In genomic region chr6:16812993-16813392, GRCh38 we compare ENCODE assay signal across 25 cellular contexts. TPM values are rescaled to one million over a fixed set of nuclear protein-coding genes. Genes with fewer than 3 reads are reported as not detected.
DNase-seq lines count a peak whose midpoint lies in the region; ATAC-seq, FAIRE-seq and TF ChIP-seq lines count a peak whose summit lies in the region.
"Had no signal": no experiment of that assay in that cellular context is flagged by ENCODE, and none has a peak within 500 bp of the region (broad histone marks: within the 10 kb centered on the region; RNA-seq: fewer than 3 reads in every experiment).

No MANE protein-coding gene starts in this region.

- POLR2A ChIA-PET in HepG2 (lab: Yijun Ruan, JAX), result no interaction called here
- POLR2A ChIA-PET in HEK293 (lab: Yijun Ruan, JAX), result no interaction called here

- H3K4me3 Mint-ChIP-seq in endodermal cell, result no peak overlapping the region
- H3K4me3 Mint-ChIP-seq: B cell; CD14-positive monocyte; CD4-positive, alpha-beta T cell; CD8-positive, alpha-beta T cell had no signal

- TF ChIP-seq CTCF in HepG2 (CRISPR knock-in tag; IDR thresholded peaks at IDR 0.05) (no peak), right lobe of liver (IDR thresholded peaks at IDR 0.05) (no peak), HEK293 (tag by site-specific recombination; IDR thresholded peaks at IDR 0.05) (no peak), endodermal cell (conservative IDR thresholded peaks at IDR 0.05) (no peak)

- H3K36me3 ChIP-seq in HepG2 (replicated peaks in 1 of 2; ENCODE audit: control insufficient read depth in 1 of 2, insufficient read depth in 2 of 2, low read length in 2 of 2), result no peaks in the 10 kb centered on the region
- no peaks in the 10 kb centered on the region for H3K36me3 ChIP-seq in right lobe of liver
- H3K36me3 ChIP-seq in HEK293 (ENCODE audit: control insufficient read depth in 2 of 2, insufficient read depth in 1 of 2, low read length in 2 of 2), result no peaks in the 10 kb centered on the region
- no peaks in the 10 kb centered on the region for H3K36me3 ChIP-seq in endodermal cell (ENCODE audit: control insufficient read depth, insufficient read depth, low read length)

- no peaks in the 10 kb centered on the region for H3K27me3 Mint-ChIP-seq in endodermal cell (ENCODE audit: insufficient read depth)
- H3K27me3 Mint-ChIP-seq: CD4-positive, alpha-beta T cell had no signal

- H3K79me2 ChIP-seq in HepG2 (ENCODE audit: insufficient read depth, low read length), result no peaks in the 10 kb centered on the region

- H3K4me3 ChIP-seq in HepG2 (replicated peaks in 1 of 3; ENCODE audit: insufficient read depth in 1 of 3, low read depth in 2 of 3, low read length in 3 of 3), result no peak overlapping the region
- H3K4me3 ChIP-seq in right lobe of liver, result no peak overlapping the region
- no peak overlapping the region for H3K4me3 ChIP-seq in HEK293 (ENCODE audit: low read depth, low read length)
- H3K4me3 ChIP-seq in endodermal cell (ENCODE audit: low read length), result peak overlapping the region; percentile 29
- H3K4me3 ChIP-seq: A549, GM12878 had no signal

- intact Hi-C loops in HepG2 (cut with micrococcal nuclease; ENCODE audit: unreplicated experiment) (no loop called here), right lobe of liver (cut with DNase I) (no loop called here)

- peaks cover 43% of the 10 kb centered on the region for H3K9me3 Mint-ChIP-seq in endodermal cell

- WGBS in HepG2 (ENCODE audit: low lambda C conversion rate), result 14% methylated on average over 2 of the region's 2 CpGs
- 100% methylated on average over 2 of the region's 2 CpGs for WGBS in right lobe of liver (ENCODE audit: insufficient coverage, low coverage, low lambda C conversion rate, missing lambda C conversion rate)
- WGBS in endodermal cell (ENCODE audit: insufficient coverage in 1 of 2, insufficient read length in 1 of 2), 2 experiments, result 90 to 100% methylated on average over 1 to 2 of the region's 2 CpGs

- H3K27ac ChIP-seq in HepG2 (ENCODE audit: extremely low read length, insufficient read depth, low read length), result no peak overlapping the region
- no peak overlapping the region for H3K27ac ChIP-seq in right lobe of liver
- no peak overlapping the region for H3K27ac ChIP-seq in HEK293 (ENCODE audit: extremely low read depth, low read depth, low read length)
- no peak overlapping the region for H3K27ac ChIP-seq in endodermal cell (ENCODE audit: low read depth, low read length)
- H3K27ac ChIP-seq: A549 had no signal

- TF ChIP-seq EP300 in HepG2 (IDR thresholded peaks at IDR 0.05; ENCODE audit: low read depth in 2 of 2, low read length in 2 of 2) (no peak), HepG2 (CRISPR knock-in tag; IDR thresholded peaks at IDR 0.05; ENCODE audit: borderline replicate concordance) (no peak)

- H3K4me2 ChIP-seq in HepG2 (ENCODE audit: low read depth, low read length), result no peak overlapping the region
- H3K4me2 ChIP-seq: A549 had no signal

- no TSS peak for BruUV-seq in HepG2 (replicated peaks; lab: Mats Ljungman, UMichigan)

- CTCF ChIA-PET in HepG2 (lab: Yijun Ruan, JAX; ENCODE audit: low intra/inter-chr PET ratio, low total read pairs), result no interaction called here
- CTCF ChIA-PET in HEK293 (lab: Yijun Ruan, JAX), result interaction anchor here (0.6 to 2.1 kb wide), 3 partner anchors 49 to 1312 kb away, joined by 3 to 6 read pairs (median 3); no protein-coding TSS in a partner anchor

- no peak overlapping the region for H3K9ac ChIP-seq in HepG2 (ENCODE audit: insufficient read depth, low read depth, low read length)
- no peak overlapping the region for H3K9ac ChIP-seq in endodermal cell (ENCODE audit: extremely low read depth, low read length, poor library complexity, severe bottlenecking)

- H3K9me3 ChIP-seq in HepG2 (ENCODE audit: low read length), result peaks cover 40% of the 10 kb centered on the region
- no peaks in the 10 kb centered on the region for H3K9me3 ChIP-seq in right lobe of liver
- H3K9me3 ChIP-seq in HEK293 (ENCODE audit: control insufficient read depth, insufficient read depth, low read depth, low read length), result no peaks in the 10 kb centered on the region
- H3K9me3 ChIP-seq in endodermal cell (ENCODE audit: control insufficient read depth, low read length), result peaks cover 21% of the 10 kb centered on the region

- H3K4me1 Mint-ChIP-seq in endodermal cell, result no peaks in the 10 kb centered on the region
- H3K4me1 Mint-ChIP-seq: B cell had no signal

- H3K27ac Mint-ChIP-seq in endodermal cell, result no peak overlapping the region
- H3K27ac Mint-ChIP-seq: B cell; CD4-positive, alpha-beta T cell had no signal

- H3K36me3 Mint-ChIP-seq in endodermal cell (ENCODE audit: low read depth), result peaks cover 3% of the 10 kb centered on the region

- ATAC-seq in HepG2 (no peak), right lobe of liver (no peak), HG02885 (IDR thresholded peaks at IDR 0.05; ENCODE audit: poor library complexity, unreplicated experiment) (no peak), GM21515 (IDR thresholded peaks at IDR 0.05; ENCODE audit: unreplicated experiment) (no peak)
- ATAC-seq: A549; CD8-positive, alpha-beta T cell; GM12878 had no signal

- H2AFZ ChIP-seq in HepG2 (ENCODE audit: low read length), result no peak overlapping the region

- DNase-seq in HepG2 (ENCODE audit: low spot score) (no peak), right lobe of liver (no peak), CD1c-positive myeloid dendritic cell (ENCODE audit: extremely low spot score) (peak; percentile 30), endodermal cell (no peak)
- no peak for DNase-seq in activated CD4-positive, CD25-positive, alpha-beta regulatory T cell treated with anti-CD3 and anti-CD28 coated beads, Interleukin-2, amount 50 U/mL, for 72 hours
- DNase-seq: 8988T; AML-193; C1 segment of cervical spinal cord; Caco-2; Calu3; CD4-positive, alpha-beta T cell; CD8-positive, alpha-beta T cell; DMS79 treated with DMSO at 0.1 percent for 48 hours; EL; GDM1 had no signal

- no peak for TF ChIP-seq POLR2A in HepG2 (IDR thresholded peaks at IDR 0.05; ENCODE audit: insufficient read depth in 1 of 2, low read depth in 2 of 2, low read length in 2 of 2)
- no peak for TF ChIP-seq POLR2A in right lobe of liver (IDR thresholded peaks at IDR 0.05)

- H3K27me3 ChIP-seq in HepG2 (ENCODE audit: control insufficient read depth in 1 of 2, insufficient read depth in 2 of 2, low read length in 2 of 2) (no peaks in the 10 kb centered on the region), right lobe of liver (no peaks in the 10 kb centered on the region), endodermal cell (ENCODE audit: control insufficient read depth, insufficient read depth, low read length, poor library complexity, severe bottlenecking) (no peaks in the 10 kb centered on the region)

- H3K4me1 ChIP-seq in HepG2 (ENCODE audit: insufficient read depth, low read length) (peaks cover 9% of the 10 kb centered on the region), right lobe of liver (no peaks in the 10 kb centered on the region), HEK293 (ENCODE audit: control insufficient read depth, insufficient read depth, low read length) (no peaks in the 10 kb centered on the region), endodermal cell (ENCODE audit: control insufficient read depth, insufficient read depth, low read length) (no peaks in the 10 kb centered on the region)
- H3K4me1 ChIP-seq: A549, Caco-2 had no signal

- H4K20me1 ChIP-seq in HepG2 (ENCODE audit: insufficient read depth, low read length), result no peaks in the 10 kb centered on the region

- in situ Hi-C loops in HepG2 (cut with HindIII; ENCODE audit: extremely low pct_ligation_motif_present, low pct_unique_long_range_greater_than_20kb), result no loop called here

- no peak for TF ChIP-seq RAD21 in HepG2 (CRISPR knock-in tag; IDR thresholded peaks at IDR 0.05)

- FAIRE-seq in HepG2 (lab: Jason Lieb, UNC), result no peak
- FAIRE-seq: A549, D721Med, GM12878, GM12892, GM19239 had no signal

TF ChIP-seq in HepG2, 621 proteins besides CTCF, POLR2A, EP300 and RAD21:
- TF ChIP-seq ZBTB7B (CRISPR knock-in tag; IDR thresholded peaks at IDR 0.05), result no peak
- peak; percentile 97 for TF ChIP-seq ZNF124 (CRISPR knock-in tag; IDR thresholded peaks at IDR 0.05)

TF ChIP-seq in HEK293, 187 proteins besides CTCF, POLR2A, EP300 and RAD21:
- TF ChIP-seq KLF1 (tag by site-specific recombination; IDR thresholded peaks at IDR 0.05) (no peak), SETDB1 (IDR thresholded peaks at IDR 0.05; ENCODE audit: insufficient read length, low read length) (peak; percentile 39), ZNF626 (tag by site-specific recombination; IDR thresholded peaks at IDR 0.05) (no peak), TRIM28 (IDR thresholded peaks at IDR 0.05; ENCODE audit: borderline replicate concordance, low read length) (peak; percentile 23; the same call in 1 of the 2 replicates)

RNA-seq across cellular contexts. Expression of gene ATXN1, which starts 51.7 kb away (rescaled TPM):
- 16.3 and 20.7 TPM in 2 replicates for total RNA-seq in HepG2 (2016; rRNA removed; fragmentation: Illumina TruSeq; extraction: Trizol)
- total RNA-seq in HepG2 (2016; cell fraction: cytosol; rRNA removed; fragmentation: Illumina TruSeq; extraction: Trizol; ENCODE audit: low read depth), result 21.4 and 22.2 TPM in 2 replicates
- total RNA-seq in HepG2 (2016; cell fraction: insoluble cytoplasmic fraction; rRNA removed; fragmentation: Illumina TruSeq; extraction: Trizol), result 15.7 and 19.7 TPM in 2 replicates
- total RNA-seq in HepG2 (2016; cell fraction: membrane; rRNA removed; fragmentation: Illumina TruSeq; extraction: Trizol), result 19.8 and 25.4 TPM in 2 replicates
- total RNA-seq in HepG2 (2016; cell fraction: nucleus; rRNA removed; fragmentation: Illumina TruSeq; extraction: Trizol), result 49.6 and 54.8 TPM in 2 replicates
- 39.5 and 40.2 TPM in 2 replicates for polyA plus RNA-seq in HepG2 (2011; rRNA removed)
- 18.2 and 19.6 TPM in 2 replicates for polyA plus RNA-seq in HepG2 (2011; cell fraction: cytosol; rRNA removed)
- 69.8 and 87.7 TPM in 2 replicates for polyA plus RNA-seq in HepG2 (2011; cell fraction: nucleus; rRNA removed)
- polyA plus RNA-seq in HepG2 (2012), result 20.4 and 28.6 TPM in 2 replicates
- 2.6 and 3.3 TPM in 2 replicates for polyA plus RNA-seq in HepG2 (2016; cell fraction: cytosol; fragmentation: Illumina TruSeq; extraction: Trizol; ENCODE audit: low read depth)
- polyA plus RNA-seq in HepG2 (2016; cell fraction: insoluble cytoplasmic fraction; fragmentation: Illumina TruSeq; extraction: Trizol; ENCODE audit: low read depth), result 12.1 and 12.2 TPM in 2 replicates
- polyA plus RNA-seq in HepG2 (2016; cell fraction: membrane; fragmentation: Illumina TruSeq; extraction: Trizol; ENCODE audit: low read depth), result 4.0 and 4.1 TPM in 2 replicates
- polyA plus RNA-seq in HepG2 (2016; cell fraction: nucleus; fragmentation: Illumina TruSeq; extraction: Trizol; ENCODE audit: insufficient read depth, low read depth), result 18.8 TPM in 2 replicates
- polyA minus RNA-seq in HepG2 (2011; rRNA and poly(A)+ RNA removed; ENCODE audit: low replicate concordance), result 13.4 and 120 TPM in 2 replicates
- 36.1 and 49.7 TPM in 2 replicates for polyA minus RNA-seq in HepG2 (2011; cell fraction: cytosol; rRNA and poly(A)+ RNA removed)
- 200 and 217 TPM in 2 replicates for polyA minus RNA-seq in HepG2 (2011; cell fraction: nucleus; rRNA and poly(A)+ RNA removed)
- total RNA-seq in right lobe of liver, result 10 to 100 TPM; 23.2 to 28.7 (median 25.0) TPM
- 10 to 100 TPM; 10.4 to 15.9 TPM for total RNA-seq in endodermal cell
- 4.0 TPM for polyA plus RNA-seq in endodermal cell (2013, experiment 1 of 2)
- 4.2 TPM for polyA plus RNA-seq in endodermal cell (2013, experiment 2 of 2)

Comparison
In these comparisons a context has a peak if more than half of its experiments do, and no peak if none do; other contexts are left out.
1. Of the 63 proteins assayed by ChIP-seq in both HepG2 and HEK293: peak only in HepG2: none; only in HEK293: SETDB1; in both: none; in neither: 62.